Comparison of ENCODE assay signal across 29 cellular contexts in genomic region chr10:88850712-88851111, GRCh38. TPM values are rescaled to one million over a fixed set of nuclear protein-coding genes. Genes with fewer than 3 reads are reported as not detected.
DNase-seq lines count a peak whose midpoint lies in the region; ATAC-seq, FAIRE-seq and TF ChIP-seq lines count a peak whose summit lies in the region.
"Had no signal": no experiment of that assay in that cellular context is flagged by ENCODE, and none has a peak within 500 bp of the region (broad histone marks: within the 10 kb centered on the region; RNA-seq: fewer than 3 reads in every experiment).

No MANE protein-coding gene starts in this region.

- H3K9me3 ChIP-seq in HEK293 (ENCODE audit: control insufficient read depth, insufficient read depth, low read depth, low read length) = no peaks in the 10 kb centered on the region
- H3K9me3 ChIP-seq in duodenal mucosa (ENCODE audit: control insufficient read depth in 1 of 2, low read length in 2 of 2) = no peaks in the 10 kb centered on the region
- no peaks in the 10 kb centered on the region for H3K9me3 ChIP-seq in pancreas
- no peaks in the 10 kb centered on the region for H3K9me3 ChIP-seq in vagina
- H3K9me3 ChIP-seq: ascending aorta, BE2C, HAP-1, left ventricle myocardium inferior, uterus had no signal

- DNase-seq in pancreas = no peak
- DNase-seq in NCI-H2081 treated with DMSO at 0.1 percent for 48 hours (lab: John Stamatoyannopoulos, UW) = no peak
- no peak for DNase-seq in vagina (ENCODE audit: extremely low spot score in 2 of 2)
- no peak for DNase-seq in DMS 273 treated with DMSO at 0.1 percent for 48 hours (lab: John Stamatoyannopoulos, UW)
- no peak for DNase-seq in CD1c-positive myeloid dendritic cell (ENCODE audit: extremely low spot score)
- DNase-seq: ACHN; activated CD8-positive, alpha-beta T cell treated with anti-CD3 and anti-CD28 coated beads, Interleukin-2, amount 10 ng/mL, durations not matched to agents 7 days and 5 days; activated effector memory CD4-positive, alpha-beta T cell treated with Interleukin-2 at 50 U/mL for 16 hours; activated naive CD8-positive, alpha-beta T cell treated with anti-CD3 and anti-CD28 coated beads, Interleukin-2, amount 10 ng/mL, durations not matched to agents 7 days and 5 days; BE2C; caudate nucleus; DMS79; GF-D8; KG1; left ventricle myocardium inferior; NCI-H146; NCI-H446 treated with DMSO at 0.1 percent for 48 hours; stimulated activated CD4-positive, alpha-beta T cell treated with anti-CD3 and anti-CD28 coated beads, Interleukin-2, amount 100 ng/mL, for 48 hours; T-helper 2 cell; uterus had no signal

- ATAC-seq in pancreas = no peak
- ATAC-seq: activated CD8-positive, alpha-beta T cell treated with anti-CD3 and anti-CD28 coated beads, Interleukin-2, amount 10 ng/mL, durations not matched to agents 7 days and 5 days had no signal

- H3K4me3 ChIP-seq in HEK293 (ENCODE audit: low read depth, low read length) = no peak overlapping the region
- H3K4me3 ChIP-seq in duodenal mucosa (ENCODE audit: low read depth in 1 of 2, low read length in 2 of 2) = peak overlapping the region; percentile 17 to 23
- peak overlapping the region in 2 of 4 donors; percentile 1 to 33 for H3K4me3 ChIP-seq in pancreas
- no peak overlapping the region for H3K4me3 ChIP-seq in vagina
- H3K4me3 ChIP-seq: ascending aorta, HAP-1, left ventricle myocardium inferior, uterus had no signal

- peak overlapping the region in 1 of 2 donors; percentile 40 for H3K9ac ChIP-seq in duodenal mucosa (ENCODE audit: low read depth in 1 of 2, low read length in 2 of 2)

- peak; percentile 9 for FAIRE-seq in pancreas (lab: Jason Lieb, UNC)
- FAIRE-seq: islet of Langerhans had no signal

- H3K27ac ChIP-seq in 22Rv1 = peak overlapping the region; percentile 74
- no peak overlapping the region for H3K27ac ChIP-seq in HEK293 (ENCODE audit: extremely low read depth, low read depth, low read length)
- no peak overlapping the region for H3K27ac ChIP-seq in duodenal mucosa (ENCODE audit: low read depth, low read length)
- peak overlapping the region in 1 of 4 donors; percentile 78 for H3K27ac ChIP-seq in pancreas
- H3K27ac ChIP-seq in vagina = no peak overlapping the region
- H3K27ac ChIP-seq: ascending aorta, left ventricle myocardium inferior, uterus had no signal

- intact Hi-C loops in pancreas (cut with DNase I) = no loop called here
- intact Hi-C loops in vagina (cut with DNase I) = no loop called here

- CTCF ChIA-PET in HEK293 (lab: Yijun Ruan, JAX) = interaction anchor here (1.0 to 3.6 kb wide), 4 partner anchors 8 to 82 kb away, joined by 3 to 23 read pairs (median 3); no protein-coding TSS in a partner anchor

- WGBS in pancreas, 2 donors = 73 to 80% methylated on average over 1 of the region's 1 CpG

- H3K4me1 ChIP-seq in HEK293 (ENCODE audit: control insufficient read depth, insufficient read depth, low read length) (0 out of 2 replicates have a peak, but pooled peaks cover 4% of the 10 kb centered on the region), duodenal mucosa (ENCODE audit: control insufficient read depth in 1 of 2, insufficient read depth in 2 of 2, low read length in 2 of 2) (peaks cover 7 to 40% of the 10 kb centered on the region in 2 donors), pancreas (peaks cover 9 to 49% (median 18%) of the 10 kb centered on the region in 3 donors), vagina (peaks cover 12% of the 10 kb centered on the region)
- H3K4me1 ChIP-seq: ascending aorta, BE2C, HAP-1, left ventricle myocardium inferior, uterus had no signal

- H3K36me3 ChIP-seq in HEK293 (ENCODE audit: control insufficient read depth in 2 of 2, insufficient read depth in 1 of 2, low read length in 2 of 2) = no peaks in the 10 kb centered on the region
- H3K36me3 ChIP-seq in duodenal mucosa (ENCODE audit: control insufficient read depth in 1 of 2, insufficient read depth in 2 of 2, low read length in 2 of 2) = no peaks in the 10 kb centered on the region
- H3K36me3 ChIP-seq in pancreas = no peaks in the 10 kb centered on the region
- no peaks in the 10 kb centered on the region for H3K36me3 ChIP-seq in vagina
- H3K36me3 ChIP-seq: ascending aorta, BE2C, HAP-1, left ventricle myocardium inferior, uterus had no signal

- POLR2A ChIA-PET in HEK293 (lab: Yijun Ruan, JAX) = no interaction called here

- H3K27me3 ChIP-seq in duodenal mucosa (ENCODE audit: control insufficient read depth in 1 of 2, insufficient read depth in 2 of 2, low read length in 2 of 2) = no peaks in the 10 kb centered on the region
- H3K27me3 ChIP-seq in pancreas = no peaks in the 10 kb centered on the region
- no peaks in the 10 kb centered on the region for H3K27me3 ChIP-seq in vagina
- H3K27me3 ChIP-seq: ascending aorta, BE2C, uterus had no signal

- TF ChIP-seq CTCF in 22Rv1 (IDR thresholded peaks at IDR 0.05) = no peak
- TF ChIP-seq CTCF in HEK293 (tag by site-specific recombination; IDR thresholded peaks at IDR 0.05) = no peak
- no peak for TF ChIP-seq CTCF in pancreas (IDR thresholded peaks at IDR 0.05)
- no peak for TF ChIP-seq CTCF in vagina (IDR thresholded peaks at IDR 0.05)

- no peak for TF ChIP-seq POLR2A in vagina (IDR thresholded peaks at IDR 0.05)

TF ChIP-seq in HEK293, 187 proteins besides CTCF, POLR2A, EP300 and RAD21:
- TF ChIP-seq, protein P1, sequence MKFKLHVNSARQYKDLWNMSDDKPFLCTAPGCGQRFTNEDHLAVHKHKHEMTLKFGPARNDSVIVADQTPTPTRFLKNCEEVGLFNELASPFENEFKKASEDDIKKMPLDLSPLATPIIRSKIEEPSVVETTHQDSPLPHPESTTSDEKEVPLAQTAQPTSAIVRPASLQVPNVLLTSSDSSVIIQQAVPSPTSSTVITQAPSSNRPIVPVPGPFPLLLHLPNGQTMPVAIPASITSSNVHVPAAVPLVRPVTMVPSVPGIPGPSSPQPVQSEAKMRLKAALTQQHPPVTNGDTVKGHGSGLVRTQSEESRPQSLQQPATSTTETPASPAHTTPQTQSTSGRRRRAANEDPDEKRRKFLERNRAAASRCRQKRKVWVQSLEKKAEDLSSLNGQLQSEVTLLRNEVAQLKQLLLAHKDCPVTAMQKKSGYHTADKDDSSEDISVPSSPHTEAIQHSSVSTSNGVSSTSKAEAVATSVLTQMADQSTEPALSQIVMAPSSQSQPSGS (tag by site-specific recombination; IDR thresholded peaks at IDR 0.05; ENCODE audit: low read depth) = peak; percentile 75
- TF ChIP-seq GLIS2 (tag by site-specific recombination; IDR thresholded peaks at IDR 0.05) = no peak

RNA-seq across cellular contexts. Expression of gene ANKRD22, which starts 0.9 kb away (rescaled TPM):
- total RNA-seq in pancreas = 10 to 100 TPM in 1 of 6 donors, 1 to 10 TPM in 5; 2.3 to 17.4 (median 4.3) TPM
- 1 to 10 TPM; 3.4 to 3.6 TPM for polyA plus RNA-seq in pancreas
- 4.4 TPM for total RNA-seq in vagina
- total RNA-seq: activated naive CD8-positive, alpha-beta T cell treated with anti-CD3 and anti-CD28 coated beads, Interleukin-2, amount 10 ng/mL, durations not matched to agents 7 days and 5 days; ascending aorta; glomerular endothelial cell; left ventricle myocardium inferior; osteocyte had no signal

RNA-seq across cellular contexts. Expression of gene STAMBPL1, which starts 29.3 kb away (rescaled TPM):
- total RNA-seq in pancreas = 1 to 10 TPM; 1.2 to 3.5 (median 2.3) TPM
- 1 to 10 TPM; 2.2 to 2.7 TPM for polyA plus RNA-seq in pancreas
- total RNA-seq in vagina = 15.7 TPM

RNA-seq across cellular contexts. Expression of gene LIPM, which starts 48.2 kb away (rescaled TPM):
- total RNA-seq in pancreas (not detected), vagina (not detected)
- not detected for polyA plus RNA-seq in pancreas
- total RNA-seq: activated CD8-positive, alpha-beta T cell treated with anti-CD3 and anti-CD28 coated beads, Interleukin-2, amount 10 ng/mL, durations not matched to agents 7 days and 5 days; activated naive CD8-positive, alpha-beta T cell treated with anti-CD3 and anti-CD28 coated beads, Interleukin-2, amount 10 ng/mL, durations not matched to agents 7 days and 5 days; ascending aorta; glomerular endothelial cell; left ventricle myocardium inferior; mesothelial cell of epicardium; osteocyte; uterus had no signal

Comparison
In these comparisons a context has a peak if more than half of its experiments do, and no peak if none do; other contexts are left out.
1. H3K4me3 ChIP-seq: peak in duodenal mucosa (2 of 2); none in HEK293 (single experiment) and vagina (0 of 2).